Comparison of ENCODE assay signal across 8 cellular contexts in the genomic region with DNA sequence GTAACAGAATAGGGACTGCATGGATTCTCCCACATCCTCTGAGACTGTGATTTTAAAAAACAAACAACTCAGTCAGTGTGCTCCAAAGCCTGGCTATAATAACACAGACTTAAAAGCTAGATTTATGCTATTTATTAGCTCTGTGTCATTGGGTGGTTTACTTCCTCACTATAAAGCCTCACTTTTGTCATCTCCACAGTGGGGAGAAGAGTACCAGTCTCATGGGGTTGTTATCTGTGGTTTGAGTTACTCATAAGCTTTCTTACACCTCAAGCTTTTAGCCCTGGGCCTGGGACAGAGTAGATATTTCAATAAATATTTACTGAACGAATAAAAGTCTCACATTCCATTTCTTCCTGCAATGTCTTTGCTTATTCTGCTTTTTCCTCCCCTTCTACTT. TPM values are rescaled to one million over a fixed set of nuclear protein-coding genes. Genes with fewer than 3 reads are reported as not detected.
DNase-seq lines count a peak whose midpoint lies in the region; ATAC-seq and TF ChIP-seq lines count a peak whose summit lies in the region.

No MANE protein-coding gene starts in this region.

- peak; percentile 26 for ATAC-seq in HG02678 (IDR thresholded peaks at IDR 0.05; ENCODE audit: unreplicated experiment)
- ATAC-seq in GM19455 (IDR thresholded peaks at IDR 0.05; ENCODE audit: unreplicated experiment) = no peak

- peaks cover 26% of the 10 kb centered on the region for H3K36me3 Mint-ChIP-seq in activated CD4-positive, alpha-beta memory T cell treated with anti-CD3 and anti-CD28 coated beads, Interleukin-2, amount 10 ng/mL, durations not matched to agents 7 days and 5 days (ENCODE audit: low read depth)
- H3K36me3 Mint-ChIP-seq in HFFc6 (ENCODE audit: low read depth) = no peaks in the 10 kb centered on the region

- H3K4me1 Mint-ChIP-seq in activated CD4-positive, alpha-beta memory T cell treated with anti-CD3 and anti-CD28 coated beads, Interleukin-2, amount 10 ng/mL, durations not matched to agents 7 days and 5 days = peaks cover 61% of the 10 kb centered on the region
- H3K4me1 Mint-ChIP-seq in HFFc6 (ENCODE audit: low read depth) = peaks cover 39% of the 10 kb centered on the region

- no peak overlapping the region for H3K4me3 Mint-ChIP-seq in activated CD4-positive, alpha-beta memory T cell treated with anti-CD3 and anti-CD28 coated beads, Interleukin-2, amount 10 ng/mL, durations not matched to agents 7 days and 5 days
- no peak overlapping the region for H3K4me3 Mint-ChIP-seq in HFFc6

- POLR2A ChIA-PET in activated CD4-positive, alpha-beta memory T cell treated with anti-CD3 and anti-CD28 coated beads, Interleukin-2, amount 10 ng/mL, durations not matched to agents 7 days and 5 days (lab: Charles Lee) = interaction anchor here (0.7 to 3.6 kb wide), 10 partner anchors 11 to 1122 kb away, joined by 3 to 26 read pairs (median 4); a partner anchor contains a TSS

- no peak for TF ChIP-seq CTCF in HFFc6 (IDR thresholded peaks at IDR 0.05)

- no peaks in the 10 kb centered on the region for H3K36me3 ChIP-seq in muscle layer of duodenum (ENCODE audit: control insufficient read depth in 1 of 2, insufficient read depth in 2 of 2, low read length in 2 of 2)

- no peaks in the 10 kb centered on the region for H3K9me3 Mint-ChIP-seq in activated CD4-positive, alpha-beta memory T cell treated with anti-CD3 and anti-CD28 coated beads, Interleukin-2, amount 10 ng/mL, durations not matched to agents 7 days and 5 days
- H3K9me3 Mint-ChIP-seq in HFFc6 = no peaks in the 10 kb centered on the region

- H3K9me3 ChIP-seq in muscle layer of duodenum (ENCODE audit: control insufficient read depth in 1 of 2, low read length in 2 of 2) = no peaks in the 10 kb centered on the region

- DNase-seq in EH (ENCODE audit: low read depth) (peak; percentile 52), occipital lobe (lab: John Stamatoyannopoulos, UW) (no peak), activated gamma-delta T cell (lab: John Stamatoyannopoulos, UW) (no peak), HFFc6 (no peak)
- no peak for DNase-seq in activated CD4-positive, alpha-beta memory T cell treated with anti-CD3 and anti-CD28 coated beads, Interleukin-2, amount 10 ng/mL, durations not matched to agents 7 days and 5 days

- peak overlapping the region; percentile 56 for H3K27ac ChIP-seq in muscle layer of duodenum (ENCODE audit: low read length)

- no peaks in the 10 kb centered on the region for H3K27me3 Mint-ChIP-seq in activated CD4-positive, alpha-beta memory T cell treated with anti-CD3 and anti-CD28 coated beads, Interleukin-2, amount 10 ng/mL, durations not matched to agents 7 days and 5 days
- no peaks in the 10 kb centered on the region; the same call in 1 of the 2 replicates for H3K27me3 Mint-ChIP-seq in HFFc6 (ENCODE audit: insufficient read depth)

- peak overlapping the region in 1 of 2 donors; percentile 17 for H3K4me3 ChIP-seq in muscle layer of duodenum (ENCODE audit: low read depth in 1 of 2, low read length in 2 of 2)

- H3K27me3 ChIP-seq in muscle layer of duodenum (ENCODE audit: low read depth, low read length) = no peaks in the 10 kb centered on the region

- H3K4me1 ChIP-seq in muscle layer of duodenum (ENCODE audit: control insufficient read depth in 1 of 2, insufficient read depth in 2 of 2, low read length in 2 of 2) = peaks cover 54 to 68% of the 10 kb centered on the region in 2 donors

- CTCF ChIA-PET in activated CD4-positive, alpha-beta memory T cell treated with anti-CD3 and anti-CD28 coated beads, Interleukin-2, amount 10 ng/mL, durations not matched to agents 7 days and 5 days (lab: Charles Lee) = interaction anchor here (0.7 to 9.1 kb wide), 10 partner anchors 10 to 917 kb away, joined by 3 to 131 read pairs (median 4); no protein-coding TSS in a partner anchor

- H3K27ac Mint-ChIP-seq in activated CD4-positive, alpha-beta memory T cell treated with anti-CD3 and anti-CD28 coated beads, Interleukin-2, amount 10 ng/mL, durations not matched to agents 7 days and 5 days = peak overlapping the region; percentile 54
- H3K27ac Mint-ChIP-seq in HFFc6 = no peak overlapping the region

RNA-seq across cellular contexts. Expression of a gene that starts 5.3 kb away (rescaled TPM):
- total RNA-seq in activated CD4-positive, alpha-beta memory T cell treated with anti-CD3 and anti-CD28 coated beads, Interleukin-2, amount 10 ng/mL, durations not matched to agents 7 days and 5 days = 10 to 100 TPM; 87.4 to 90.5 TPM
- total RNA-seq in occipital lobe = 272 TPM
- 10 to 100 TPM; 12.4 to 20.7 (median 17.4) TPM for total RNA-seq in HFFc6 (2021; fragmentation: NEBNext Ultra II Directional; extraction: Animal tissue kit (Norgen Biotek cat#: 25700))

Comparison
In these comparisons a context has a peak if more than half of its experiments do, and no peak if none do; other contexts are left out.
1. RNA of a gene that starts 5.3 kb away (total RNA-seq): 272 TPM in occipital lobe (single experiment) and 87.4 to 90.5 TPM in activated CD4-positive, alpha-beta memory T cell treated with anti-CD3 and anti-CD28 coated beads, Interleukin-2, amount 10 ng/mL, durations not matched to agents 7 days and 5 days; 12.4 to 20.7 TPM in HFFc6; every median in the first group is over 4 times any median in the second.